ENCODE assay signal across 11 cellular contexts in the genomic region with DNA sequence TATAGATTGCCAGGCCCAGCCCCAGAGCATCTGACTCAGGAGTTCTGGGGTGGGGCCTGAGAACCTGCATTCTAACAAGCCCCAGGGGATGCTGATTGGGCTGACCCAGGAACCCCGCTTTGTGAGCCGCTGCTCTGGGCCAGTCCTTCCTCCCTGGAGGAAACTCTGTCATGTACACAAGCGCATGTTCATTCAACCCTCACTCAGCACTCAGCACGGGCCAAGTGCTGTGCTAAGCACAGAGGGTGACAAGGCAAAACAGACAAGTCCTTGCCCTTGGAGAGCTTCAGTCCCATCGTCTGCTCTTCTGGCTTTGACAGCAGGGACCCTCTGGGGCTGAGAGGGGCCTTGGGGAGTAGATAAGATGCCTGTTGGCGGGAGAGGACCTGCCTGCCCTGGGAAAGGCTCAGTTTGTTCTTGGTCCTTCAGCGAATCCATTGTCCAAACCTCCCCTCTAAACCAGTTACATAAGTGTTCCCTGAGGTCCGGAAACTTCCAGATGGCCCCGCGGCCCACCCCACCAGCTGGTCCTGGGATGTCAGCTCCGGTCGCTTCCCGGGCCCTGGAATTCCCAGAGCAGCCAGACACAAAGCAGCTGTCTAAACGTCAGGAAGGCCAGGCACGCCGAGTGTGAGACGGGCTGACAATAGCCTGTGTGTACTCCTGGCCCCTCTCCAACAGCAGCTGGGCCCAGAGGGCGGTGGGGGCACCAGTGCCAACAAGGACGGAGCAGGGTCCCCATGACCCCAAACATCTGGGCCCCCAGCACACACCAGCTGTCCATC.
DNase-seq lines count a peak whose midpoint lies in the region; ATAC-seq and TF ChIP-seq lines count a peak whose summit lies in the region.
"Had no signal": no experiment of that assay in that cellular context is flagged by ENCODE, and none has a peak within 500 bp of the region (broad histone marks: within the 10 kb centered on the region; RNA-seq: fewer than 3 reads in every experiment).

No MANE protein-coding gene starts in this region.

- peaks cover 15 to 47% (median 43%) of the 10 kb centered on the region in 4 donors for H3K4me1 ChIP-seq in esophagus muscularis mucosa
- H3K4me1 ChIP-seq in mucosa of rectum (ENCODE audit: control insufficient read depth in 2 of 2, insufficient read depth in 2 of 2, low read length in 2 of 2) = peaks cover 7 to 12% of the 10 kb centered on the region in 2 donors
- peaks cover 0 to 67% (median 10%) of the 10 kb centered on the region in 4 donors for H3K4me1 ChIP-seq in tibial nerve

- TF ChIP-seq CTCF in esophagus muscularis mucosa (IDR thresholded peaks at IDR 0.05) = no peak
- no peak for TF ChIP-seq CTCF in tibial nerve (IDR thresholded peaks at IDR 0.05)

- no peak for TF ChIP-seq POLR2A in esophagus muscularis mucosa (IDR thresholded peaks at IDR 0.05; ENCODE audit: low read depth)
- TF ChIP-seq POLR2A in tibial nerve (IDR thresholded peaks at IDR 0.05) = no peak

- H3K27me3 ChIP-seq in esophagus muscularis mucosa (no peaks in the 10 kb centered on the region), mucosa of rectum (ENCODE audit: control insufficient read depth in 2 of 2, insufficient read depth in 2 of 2, low read length in 2 of 2) (peaks cover 2 to 4% of the 10 kb centered on the region in 2 donors), tibial nerve (no peaks in the 10 kb centered on the region)

- 28% methylated on average over 15 of the region's 19 CpGs for WGBS in esophagus muscularis mucosa
- 28 to 44% methylated on average over 18 of the region's 19 CpGs for WGBS in tibial nerve, 2 donors

- intact Hi-C loops in esophagus muscularis mucosa (cut with DNase I) = loop anchor here (5.0 kb wide), 1 partner anchor 50 kb away; no protein-coding TSS in a partner anchor

- no peak overlapping the region for H3K4me3 ChIP-seq in esophagus muscularis mucosa
- H3K4me3 ChIP-seq in mucosa of rectum (ENCODE audit: low read length in 2 of 2) = no peak overlapping the region
- H3K4me3 ChIP-seq in tibial nerve = no peak overlapping the region

- peak overlapping the region; percentile 59 to 66 (median 64) for H3K27ac ChIP-seq in esophagus muscularis mucosa (replicated peaks in 1 of 4)
- peak overlapping the region; percentile 67 to 69 for H3K27ac ChIP-seq in mucosa of rectum (ENCODE audit: low read depth in 2 of 2, low read length in 2 of 2)
- H3K27ac ChIP-seq in tibial nerve = peak overlapping the region in 3 of 4 donors; percentile 50 to 75 (median 54)

- H3K9ac ChIP-seq in mucosa of rectum (ENCODE audit: low read depth in 1 of 2, low read length in 2 of 2) = no peak overlapping the region

- H3K36me3 ChIP-seq in esophagus muscularis mucosa (no peaks in the 10 kb centered on the region), mucosa of rectum (ENCODE audit: control insufficient read depth in 2 of 2, insufficient read depth in 2 of 2, low read length in 2 of 2) (no peaks in the 10 kb centered on the region), tibial nerve (no peaks in the 10 kb centered on the region)

- TF ChIP-seq EP300 in esophagus muscularis mucosa (IDR thresholded peaks at IDR 0.05) = no peak
- peak in 1 of 2 donors; percentile 40 for TF ChIP-seq EP300 in tibial nerve (IDR thresholded peaks at IDR 0.05)

- H3K9me3 ChIP-seq in esophagus muscularis mucosa (no peaks in the 10 kb centered on the region), mucosa of rectum (ENCODE audit: control insufficient read depth in 2 of 2, low read length in 2 of 2) (no peaks in the 10 kb centered on the region), tibial nerve (no peaks in the 10 kb centered on the region)

- DNase-seq in NCI-H1417 (lab: John Stamatoyannopoulos, UW) (peak in 2 of 3 experiments; percentile 6 to 49), NCI-H1417 treated with DMSO at 0.1 percent for 48 hours (lab: John Stamatoyannopoulos, UW) (no peak), esophagus muscularis mucosa (ENCODE audit: extremely low spot score) (no peak), tibial nerve (ENCODE audit: low spot score in 2 of 2) (peak; percentile 51 to 69), AG20443 (ENCODE audit: low spot score) (no peak), HCEC 1CT (no peak)
- DNase-seq: 8988T; activated CD4-positive, alpha-beta T cell treated with anti-CD3 and anti-CD28 coated beads, Interleukin-2, amount 10 ng/mL, durations not matched to agents 7 days and 5 days; MV-4-11 had no signal

- ATAC-seq in GM21786 (IDR thresholded peaks at IDR 0.05; ENCODE audit: unreplicated experiment) = no peak

Comparison
In these comparisons a context has a peak if more than half of its experiments do, and no peak if none do; other contexts are left out.
1. DNase-seq: peak in NCI-H1417 (2 of 3) and tibial nerve (2 of 2); none in NCI-H1417 treated with DMSO at 0.1 percent for 48 hours (single experiment), esophagus muscularis mucosa (single experiment), AG20443 (single experiment) and HCEC 1CT (single experiment).
2. Peak in every context shown above with its lines, with median percentiles within 50 percentile points of each other: H3K27ac ChIP-seq.